In genomic region chr2:68441179-68441993, GRCh38 we compare ENCODE assay signal across 8 cellular contexts. TPM values are rescaled to one million over a fixed set of nuclear protein-coding genes. Genes with fewer than 3 reads are reported as not detected.
DNase-seq lines count a peak whose midpoint lies in the region; ATAC-seq and TF ChIP-seq lines count a peak whose summit lies in the region.

No MANE protein-coding gene starts in this region.

- no peaks in the 10 kb centered on the region for H3K36me3 ChIP-seq in BLaER1 treated with 17β-estradiol and CSF1 and Interleukin-3, amounts not matched to agents 10 nM and 100 nM
- H3K36me3 ChIP-seq in left lung, result no peaks in the 10 kb centered on the region

- H4K20me1 ChIP-seq in BLaER1 treated with 17β-estradiol and CSF1 and Interleukin-3, amounts not matched to agents 10 nM and 100 nM, result no peaks in the 10 kb centered on the region

- peak overlapping the region; percentile 39 to 82 (median 67) for H3K4me2 ChIP-seq in BLaER1 treated with 17β-estradiol and CSF1 and Interleukin-3, amounts not matched to agents 10 nM and 100 nM

- H3K27me3 ChIP-seq in BLaER1 treated with 17β-estradiol and CSF1 and Interleukin-3, amounts not matched to agents 10 nM and 100 nM, result no peaks in the 10 kb centered on the region
- no peaks in the 10 kb centered on the region for H3K27me3 ChIP-seq in left lung

- peaks cover 30 to 44% (median 35%) of the 10 kb centered on the region in 10 experiments for H3K4me1 ChIP-seq in BLaER1 treated with 17β-estradiol and CSF1 and Interleukin-3, amounts not matched to agents 10 nM and 100 nM
- H3K4me1 ChIP-seq in left lung, result peaks cover 14 to 20% of the 10 kb centered on the region in 2 donors

- 0 out of 20 replicates have a peak overlapping the region, but pooled peaks of 1 of the 10 experiments have one; percentile 6 for H3K4me3 ChIP-seq in BLaER1 treated with 17β-estradiol and CSF1 and Interleukin-3, amounts not matched to agents 10 nM and 100 nM
- no peak overlapping the region for H3K4me3 ChIP-seq in left lung

- peak overlapping the region in 10 of 11 experiments; percentile 27 to 83 (median 76); a peak in 19 of 22 replicates for H3K27ac ChIP-seq in BLaER1 treated with 17β-estradiol and CSF1 and Interleukin-3, amounts not matched to agents 10 nM and 100 nM
- peak overlapping the region in 1 of 2 donors; percentile 24 for H3K27ac ChIP-seq in left lung

- DNase-seq in NCI-H510A (lab: John Stamatoyannopoulos, UW), result peak; percentile 86
- DNase-seq in cerebellum (ENCODE audit: low spot score), result peak; percentile 73
- peak in 1 of 2 donors; percentile 84 for DNase-seq in left lung
- peak; percentile 70 to 83 (median 72) for DNase-seq in stimulated activated CD4-positive, alpha-beta T cell treated with anti-CD3 and anti-CD28 coated beads, TNF-alpha, amount 100 ng/mL, for 24 hours (ENCODE audit: low read depth in 3 of 3)

- H3K9ac ChIP-seq in BLaER1 treated with 17β-estradiol and CSF1 and Interleukin-3, amounts not matched to agents 10 nM and 100 nM, result peak overlapping the region in 9 of 11 experiments; percentile 34 to 62 (median 54); a peak in 16 of 22 replicates

- H3K9me3 ChIP-seq in BLaER1 treated with 17β-estradiol and CSF1 and Interleukin-3, amounts not matched to agents 10 nM and 100 nM (replicated peaks in 1 of 11), result no peaks in the 10 kb centered on the region
- H3K9me3 ChIP-seq in left lung, result no peaks in the 10 kb centered on the region

- ATAC-seq in GM19328 (IDR thresholded peaks at IDR 0.05; ENCODE audit: unreplicated experiment), result peak; percentile 97
- peak; percentile 96 for ATAC-seq in HG03442 (IDR thresholded peaks at IDR 0.05; ENCODE audit: unreplicated experiment)
- peak; percentile 97 to 99 for ATAC-seq in activated CD4-positive, CD25-positive, alpha-beta regulatory T cell treated with anti-CD3 and anti-CD28 coated beads, Interleukin-2, amount 50 U/mL, for 24 hours
- ATAC-seq in left lung, result peak; percentile 97

- intact Hi-C loops in left lung (cut with DNase I), result loop anchor here in 1 of 2 donors (5.0 kb wide), 1 partner anchor 79 kb away; no protein-coding TSS in a partner anchor

- TF ChIP-seq CTCF in left lung (IDR thresholded peaks at IDR 0.05), result peak; percentile 86 to 93

RNA-seq across cellular contexts. Expression of gene FBXO48, which starts 25.7 kb away (rescaled TPM):
- 1.5 TPM for total RNA-seq in cerebellum
- total RNA-seq in left lung, result 1 to 10 TPM; 1.5 TPM

RNA-seq across cellular contexts. Expression of gene APLF, which starts 26.0 kb away (rescaled TPM):
- total RNA-seq in cerebellum, result 3.1 TPM
- total RNA-seq in left lung, result 1 to 10 TPM; 3.6 to 4.3 TPM
